Comparison of ENCODE assay signal across 2 cellular contexts in the genomic region with DNA sequence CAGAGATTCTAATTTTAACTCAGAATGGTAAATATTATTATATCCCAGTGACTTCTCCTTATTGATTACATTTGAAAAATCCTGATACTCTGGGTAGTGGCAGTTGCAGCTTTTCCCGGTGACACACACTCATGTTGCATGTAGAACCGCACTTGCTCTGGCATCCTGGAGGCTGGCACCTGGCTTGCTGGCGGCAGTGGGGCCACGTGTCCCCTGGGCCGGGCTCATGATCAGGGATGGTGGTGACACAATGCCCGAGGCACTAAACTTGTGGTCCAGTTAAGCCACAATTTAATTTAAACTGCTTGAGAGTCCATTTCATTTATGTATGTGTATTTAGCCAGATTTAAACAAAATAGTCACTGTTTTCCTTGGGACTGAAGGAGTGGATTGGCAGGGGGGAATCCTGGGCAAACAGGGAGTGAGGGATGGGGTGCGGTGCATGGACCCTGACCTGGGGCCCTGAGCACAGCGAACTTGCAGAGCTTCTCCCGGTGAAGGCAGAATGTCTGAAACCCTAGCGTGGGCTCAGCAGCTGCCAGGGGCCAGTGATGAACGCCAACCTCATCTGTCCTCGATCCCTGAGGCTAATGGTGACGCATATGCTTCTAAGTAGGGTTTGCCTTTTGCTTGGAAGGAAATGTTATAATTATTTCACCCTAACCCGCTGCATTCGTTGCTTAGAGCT.
TF ChIP-seq lines count a peak whose summit lies in the region.

No MANE protein-coding gene starts in this region.

TF ChIP-seq in SK-N-SH, 30 proteins besides CTCF, POLR2A, EP300 and RAD21 (continued from another document):
- TF ChIP-seq, protein P1, sequence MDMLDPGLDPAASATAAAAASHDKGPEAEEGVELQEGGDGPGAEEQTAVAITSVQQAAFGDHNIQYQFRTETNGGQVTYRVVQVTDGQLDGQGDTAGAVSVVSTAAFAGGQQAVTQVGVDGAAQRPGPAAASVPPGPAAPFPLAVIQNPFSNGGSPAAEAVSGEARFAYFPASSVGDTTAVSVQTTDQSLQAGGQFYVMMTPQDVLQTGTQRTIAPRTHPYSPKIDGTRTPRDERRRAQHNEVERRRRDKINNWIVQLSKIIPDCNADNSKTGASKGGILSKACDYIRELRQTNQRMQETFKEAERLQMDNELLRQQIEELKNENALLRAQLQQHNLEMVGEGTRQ (IDR thresholded peaks at IDR 0.05; ENCODE audit: borderline replicate concordance, low read depth, low read length): no peak
- no peak for TF ChIP-seq TEAD4 (IDR thresholded peaks at IDR 0.05; ENCODE audit: borderline replicate concordance, insufficient read depth)
- TF ChIP-seq FOSL2 (IDR thresholded peaks at IDR 0.05; ENCODE audit: borderline replicate concordance, low read depth): no peak
- no peak for TF ChIP-seq RCOR1 (IDR thresholded peaks at IDR 0.05; ENCODE audit: low read length)
TF ChIP-seq in SK-N-SH: peak in this region for 0.

TF ChIP-seq in SK-N-SH treated with all-trans-retinoic acid at 6 μM for 48 hours, 23 proteins besides CTCF, POLR2A, EP300 and RAD21 (continued from another document):
- TF ChIP-seq ZFP30 (CRISPR knock-in tag; IDR thresholded peaks at IDR 0.05) (no peak), CSRNP3 (CRISPR knock-in tag; IDR thresholded peaks at IDR 0.05) (no peak), OSR1 (CRISPR knock-in tag; IDR thresholded peaks at IDR 0.05) (no peak), GLIS3 (CRISPR knock-in tag; IDR thresholded peaks at IDR 0.05) (no peak), ZNF565 (CRISPR knock-in tag; conservative IDR thresholded peaks at IDR 0.05; ENCODE audit: low read depth) (no peak), TOX (CRISPR knock-in tag; IDR thresholded peaks at IDR 0.05; ENCODE audit: borderline replicate concordance) (no peak), ESRRG (CRISPR knock-in tag; IDR thresholded peaks at IDR 0.05) (no peak)
